1 cellular context compared by ENCODE assay signal in genomic region chr13:114162533-114162922, GRCh38.
TF ChIP-seq lines count a peak whose summit lies in the region.

No MANE protein-coding gene starts in this region.

TF ChIP-seq in IMR-90, 13 proteins besides CTCF, POLR2A, EP300 and RAD21:
- no peak for TF ChIP-seq CHD1 (IDR thresholded peaks at IDR 0.05; ENCODE audit: low read depth, low read length)
- no peak for TF ChIP-seq FOS (IDR thresholded peaks at IDR 0.05; ENCODE audit: low read depth, low read length)
- no peak for TF ChIP-seq MXI1 (IDR thresholded peaks at IDR 0.05; ENCODE audit: borderline replicate concordance, low read depth, low read length)
- no peak for TF ChIP-seq NFE2L2 (IDR thresholded peaks at IDR 0.05; ENCODE audit: low read depth, low read length)
- no peak for TF ChIP-seq MAZ (IDR thresholded peaks at IDR 0.05; ENCODE audit: borderline replicate concordance, low read depth, low read length)
- no peak for TF ChIP-seq CEBPB (IDR thresholded peaks at IDR 0.05; ENCODE audit: low read depth, low read length)
- TF ChIP-seq ELK1 (IDR thresholded peaks at IDR 0.05; ENCODE audit: borderline replicate concordance, low read depth, low read length) = no peak
- no peak for TF ChIP-seq BHLHE40 (IDR thresholded peaks at IDR 0.05; ENCODE audit: low read depth, low read length)
- no peak for TF ChIP-seq RCOR1 (IDR thresholded peaks at IDR 0.05; ENCODE audit: insufficient replicate concordance, low read length)
- no peak for TF ChIP-seq USF2 (IDR thresholded peaks at IDR 0.05; ENCODE audit: low read depth, low read length)
- no peak for TF ChIP-seq MAFK (IDR thresholded peaks at IDR 0.05; ENCODE audit: low read depth, low read length)
- TF ChIP-seq RFX5 (IDR thresholded peaks at IDR 0.05; ENCODE audit: low read depth, low read length) = no peak
- no peak for TF ChIP-seq SMC3 (IDR thresholded peaks at IDR 0.05; ENCODE audit: low read depth, low read length)
